ENCODE assay signal across 24 cellular contexts in the genomic region with DNA sequence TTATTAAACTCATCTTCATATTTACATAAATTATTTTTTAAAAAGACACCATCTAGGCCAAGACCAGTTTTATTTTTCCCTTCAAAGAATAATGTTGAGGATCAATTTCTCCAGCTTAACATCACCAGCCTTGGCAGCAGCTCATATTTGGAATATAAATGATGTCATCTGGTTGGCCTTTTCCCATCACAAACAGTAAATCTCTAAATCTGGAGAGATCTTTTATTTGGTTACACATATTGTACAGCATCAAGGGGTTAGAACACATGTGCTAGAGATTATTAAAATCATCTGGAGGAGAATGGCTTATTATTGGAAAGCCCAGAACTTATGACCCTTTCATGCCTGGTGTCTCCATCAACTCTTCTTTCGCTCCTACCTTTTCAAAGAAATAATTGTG.
DNase-seq lines count a peak whose midpoint lies in the region; ATAC-seq, FAIRE-seq and TF ChIP-seq lines count a peak whose summit lies in the region.
"Had no signal": no experiment of that assay in that cellular context is flagged by ENCODE, and none has a peak within 500 bp of the region (broad histone marks: within the 10 kb centered on the region; RNA-seq: fewer than 3 reads in every experiment).

No MANE protein-coding gene starts in this region.

- no peak for TF ChIP-seq EP300 in GM12878 (IDR thresholded peaks at IDR 0.05; ENCODE audit: borderline replicate concordance in 1 of 2, control insufficient read depth in 1 of 2, low read depth in 2 of 2, low read length in 2 of 2)

- no peak overlapping the region for H3K27ac ChIP-seq in GM12878 (ENCODE audit: control insufficient read depth, insufficient read depth)
- H3K27ac ChIP-seq: body of pancreas, esophagus muscularis mucosa, pancreas, upper lobe of right lung, VCaP had no signal

- TF ChIP-seq CTCF in LNCaP clone FGC (IDR thresholded peaks at IDR 0.05; ENCODE audit: control insufficient read depth, extremely low read depth, insufficient read depth): no peak
- no peak for TF ChIP-seq CTCF in GM12878 (IDR thresholded peaks at IDR 0.05 in 2 of 3, conservative IDR thresholded peaks at IDR 0.05 in 1 of 3; ENCODE audit: control insufficient read depth in 2 of 3, extremely low read depth in 1 of 3, insufficient read depth in 1 of 3, low read depth in 3 of 3, low read length in 3 of 3)

- DNase-seq in AG20443 (ENCODE audit: low spot score) (peak; percentile 25), LNCaP clone FGC (ENCODE audit: low read depth) (peak; percentile 38), GM12878 (ENCODE audit: low read depth, low spot score) (no peak), myocyte (ENCODE audit: low read depth) (peak; percentile 24), dermis blood vessel endothelial cell (no peak), HuH-7.5 (ENCODE audit: low spot score) (no peak), head of caudate nucleus (no peak)
- DNase-seq in stimulated activated CD4-positive, alpha-beta T cell treated with anti-CD3 and anti-CD28 coated beads, Interleukin-4, amount 100 ng/mL, for 24 hours: no peak
- DNase-seq: activated CD4-positive, alpha-beta T cell treated with anti-CD3 and anti-CD28 coated beads, Interleukin-2, amount 10 ng/mL, durations not matched to agents 7 days and 5 days; body of pancreas; effector memory CD8-positive, alpha-beta T cell; GDM1; naive thymus-derived CD8-positive, alpha-beta T cell; NCI-H1105; NCI-H510A; pancreas; right cardiac atrium; stimulated activated CD4-positive, alpha-beta T cell treated with anti-CD3 and anti-CD28 coated beads, Interleukin-15, amount 100 ng/mL, for 24 hours; upper lobe of right lung had no signal

- BruUV-seq in GM12878 (replicated peaks; lab: Mats Ljungman, UMichigan): no TSS peak

- RAD21 ChIA-PET in GM12878 (lab: Charles Lee; ENCODE audit: unreplicated experiment): interaction anchor here (1.0 to 1.3 kb wide), 2 partner anchors 112 to 504 kb away, joined by 3 read pairs; no protein-coding TSS in a partner anchor

- CTCF ChIA-PET in GM12878 (lab: Yijun Ruan, JAX): no interaction called here

- H3K4me1 ChIP-seq in GM12878 (ENCODE audit: control insufficient read depth, insufficient read depth, low read length): no peaks in the 10 kb centered on the region
- H3K4me1 ChIP-seq: upper lobe of right lung had no signal

- 0% methylated on average over 1 of the region's 1 CpG for WGBS in GM12878 (ENCODE audit: insufficient coverage, insufficient replicate concordance, low lambda C conversion rate, missing lambda C conversion rate)

- H3K79me2 ChIP-seq in GM12878 (ENCODE audit: control insufficient read depth, insufficient read depth, low read length): no peaks in the 10 kb centered on the region

- no peak for ATAC-seq in GM12878
- ATAC-seq: body of pancreas; effector memory CD8-positive, alpha-beta T cell; left lobe of liver; naive thymus-derived CD8-positive, alpha-beta T cell; pancreas; right cardiac atrium; upper lobe of right lung had no signal

- H3K27me3 ChIP-seq in GM12878 (replicated peaks in 1 of 2; ENCODE audit: control insufficient read depth in 2 of 2, insufficient read depth in 2 of 2, low read length in 1 of 2): no peaks in the 10 kb centered on the region
- H3K27me3 ChIP-seq: body of pancreas, esophagus muscularis mucosa, pancreas, upper lobe of right lung had no signal

- TF ChIP-seq POLR2A in GM12878 (IDR thresholded peaks at IDR 0.05; ENCODE audit: low read depth, low read length): no peak

- no peaks in the 10 kb centered on the region; the same call in 2 of the 3 replicates for H3K9me3 ChIP-seq in GM12878 (replicated peaks; ENCODE audit: control insufficient read depth, insufficient read depth, low read length)
- H3K9me3 ChIP-seq: body of pancreas, esophagus muscularis mucosa, pancreas, upper lobe of right lung had no signal

- H3K9ac ChIP-seq in GM12878 (ENCODE audit: control insufficient read depth, insufficient read depth, low read length): no peak overlapping the region

- H4K20me1 ChIP-seq in GM12878 (ENCODE audit: control insufficient read depth, insufficient read depth): no peaks in the 10 kb centered on the region

- intact Hi-C loops in GM12878 (cut with micrococcal nuclease; ENCODE audit: unreplicated experiment) (no loop called here), head of caudate nucleus (cut with DNase I) (no loop called here)

- no peak for FAIRE-seq in GM12878 (lab: Jason Lieb, UNC)
- FAIRE-seq: GM12891, pancreas, RCC 7860 had no signal

- H3K4me3 ChIP-seq in LNCaP clone FGC (ENCODE audit: low read depth, low read length) (no peak overlapping the region), GM12878 (no peak overlapping the region)
- H3K4me3 ChIP-seq: body of pancreas, esophagus muscularis mucosa, pancreas, upper lobe of right lung had no signal

- SMC1A ChIA-PET in GM12878 (lab: Charles Lee; ENCODE audit: uncharacterized antibody, unreplicated experiment): interaction anchor here (0.9 to 3.6 kb wide), 5 partner anchors 10 to 58 kb away, joined by 3 to 23 read pairs (median 3); no protein-coding TSS in a partner anchor

- POLR2A ChIA-PET in GM12878 (lab: Charles Lee): no interaction called here

- H2AFZ ChIP-seq in GM12878 (ENCODE audit: control insufficient read depth, low read depth, low read length): no peak overlapping the region

- no peak overlapping the region for H3K4me2 ChIP-seq in GM12878 (ENCODE audit: control insufficient read depth, insufficient read depth)

- TF ChIP-seq RAD21 in GM12878 (IDR thresholded peaks at IDR 0.05; ENCODE audit: insufficient read depth, low read depth, low read length): no peak

- in situ Hi-C loops in GM12878 (cut with MboI): no loop called here

- no peaks in the 10 kb centered on the region for H3K36me3 ChIP-seq in GM12878 (ENCODE audit: control insufficient read depth in 2 of 2, insufficient read depth in 2 of 2, low read length in 1 of 2)
- H3K36me3 ChIP-seq: esophagus muscularis mucosa, pancreas, upper lobe of right lung had no signal

TF ChIP-seq in GM12878, 131 proteins besides CTCF, POLR2A, EP300 and RAD21:
- TF ChIP-seq, protein P1, sequence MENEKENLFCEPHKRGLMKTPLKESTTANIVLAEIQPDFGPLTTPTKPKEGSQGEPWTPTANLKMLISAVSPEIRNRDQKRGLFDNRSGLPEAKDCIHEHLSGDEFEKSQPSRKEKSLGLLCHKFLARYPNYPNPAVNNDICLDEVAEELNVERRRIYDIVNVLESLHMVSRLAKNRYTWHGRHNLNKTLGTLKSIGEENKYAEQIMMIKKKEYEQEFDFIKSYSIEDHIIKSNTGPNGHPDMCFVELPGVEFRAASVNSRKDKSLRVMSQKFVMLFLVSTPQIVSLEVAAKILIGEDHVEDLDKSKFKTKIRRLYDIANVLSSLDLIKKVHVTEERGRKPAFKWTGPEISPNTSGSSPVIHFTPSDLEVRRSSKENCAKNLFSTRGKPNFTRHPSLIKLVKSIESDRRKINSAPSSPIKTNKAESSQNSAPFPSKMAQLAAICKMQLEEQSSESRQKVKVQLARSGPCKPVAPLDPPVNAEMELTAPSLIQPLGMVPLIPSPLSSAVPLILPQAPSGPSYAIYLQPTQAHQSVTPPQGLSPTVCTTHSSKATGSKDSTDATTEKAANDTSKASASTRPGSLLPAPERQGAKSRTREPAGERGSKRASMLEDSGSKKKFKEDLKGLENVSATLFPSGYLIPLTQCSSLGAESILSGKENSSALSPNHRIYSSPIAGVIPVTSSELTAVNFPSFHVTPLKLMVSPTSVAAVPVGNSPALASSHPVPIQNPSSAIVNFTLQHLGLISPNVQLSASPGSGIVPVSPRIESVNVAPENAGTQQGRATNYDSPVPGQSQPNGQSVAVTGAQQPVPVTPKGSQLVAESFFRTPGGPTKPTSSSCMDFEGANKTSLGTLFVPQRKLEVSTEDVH (IDR thresholded peaks at IDR 0.05; ENCODE audit: low read depth, partially characterized antibody): no peak
- TF ChIP-seq ATF7 (IDR thresholded peaks at IDR 0.05; ENCODE audit: low read depth): 0 out of 2 replicates have a peak, but pooled peaks have one; percentile 25

Comparison
In these comparisons a context has a peak if more than half of its experiments do, and no peak if none do; other contexts are left out.
1. DNase-seq: peak in AG20443 (single experiment), LNCaP clone FGC (single experiment) and myocyte (single experiment); none in GM12878 (single experiment), dermis blood vessel endothelial cell (single experiment), stimulated activated CD4-positive, alpha-beta T cell treated with anti-CD3 and anti-CD28 coated beads, Interleukin-4, amount 100 ng/mL, for 24 hours (single experiment), HuH-7.5 (single experiment) and head of caudate nucleus (0 of 42).